ENCODE assay signal across 30 cellular contexts in genomic region chr9:37758747-37759146, GRCh38.
"Had no signal": no experiment of that assay in that cellular context is flagged by ENCODE, and none has a peak within 500 bp of the region (broad histone marks: within the 10 kb centered on the region; RNA-seq: fewer than 3 reads in every experiment).

No MANE protein-coding gene starts in this region.

- H3K27ac ChIP-seq: adrenal gland, body of pancreas, epithelial cell of prostate, gastrocnemius medialis, heart left ventricle had no signal

- H3K4me3 ChIP-seq: adrenal gland, body of pancreas, gastrocnemius medialis, heart left ventricle had no signal

- H3K27ac Mint-ChIP-seq: activated CD4-positive, alpha-beta T cell treated with anti-CD3 and anti-CD28 coated beads, Interleukin-2, amount 10 ng/mL, durations not matched to agents 7 days and 5 days; activated CD8-positive, alpha-beta T cell treated with anti-CD3 and anti-CD28 coated beads for 36 hours; activated naive CD4-positive, alpha-beta T cell treated with anti-CD3 and anti-CD28 coated beads for 36 hours; activated T-helper 2 cell treated with anti-CD3 and anti-CD28 coated beads, Interferon-gamma antibody, Interleukin-2, Interleukin-4, amounts not matched to agents 10 μg/mL and 5 μg/mL and 100 μg/mL, durations not matched to agents 14 hours and 24 hours and 36 hours had no signal

- H3K4me3 Mint-ChIP-seq: activated CD4-positive, alpha-beta T cell treated with anti-CD3 and anti-CD28 coated beads, Interleukin-2, amount 10 ng/mL, durations not matched to agents 7 days and 5 days; activated CD8-positive, alpha-beta T cell treated with anti-CD3 and anti-CD28 coated beads for 36 hours; activated naive CD4-positive, alpha-beta T cell treated with anti-CD3 and anti-CD28 coated beads for 36 hours; activated naive CD4-positive, alpha-beta T cell treated with anti-CD3 and anti-CD28 coated beads, Interleukin-2, amount 50 U/mL, for 24 hours; activated naive CD8-positive, alpha-beta T cell treated with anti-CD3 and anti-CD28 coated beads for 36 hours; activated naive CD8-positive, alpha-beta T cell treated with anti-CD3 and anti-CD28 coated beads, Interleukin-2, amount 50 U/mL, for 24 hours; activated T-cell treated with anti-CD3 and anti-CD28 coated beads, Interleukin-2, amount 50 U/mL, for 4 hours had no signal

- FAIRE-seq: colon, endometrium, endothelial cell of umbilical vein had no signal

- ATAC-seq: activated CD8-positive, alpha-beta T cell treated with anti-CD3 and anti-CD28 coated beads for 36 hours; activated naive CD8-positive, alpha-beta T cell treated with anti-CD3 and anti-CD28 coated beads, Interleukin-2, amount 50 U/mL, for 24 hours; activated T-cell treated with anti-CD3 and anti-CD28 coated beads, Interleukin-2, amount 50 U/mL, for 4 hours; body of pancreas; gastrocnemius medialis; heart left ventricle had no signal

- H3K27me3 Mint-ChIP-seq: activated CD4-positive, alpha-beta T cell treated with anti-CD3 and anti-CD28 coated beads, Interleukin-2, amount 10 ng/mL, durations not matched to agents 7 days and 5 days; activated CD8-positive, alpha-beta T cell treated with anti-CD3 and anti-CD28 coated beads for 36 hours; activated naive CD4-positive, alpha-beta T cell treated with anti-CD3 and anti-CD28 coated beads, Interleukin-2, amount 50 U/mL, for 24 hours; activated naive CD8-positive, alpha-beta T cell treated with anti-CD3 and anti-CD28 coated beads for 36 hours; activated naive CD8-positive, alpha-beta T cell treated with anti-CD3 and anti-CD28 coated beads, Interleukin-2, amount 50 U/mL, for 24 hours had no signal

- H3K36me3 ChIP-seq: gastrocnemius medialis had no signal

- H3K9me3 ChIP-seq: adrenal gland, body of pancreas, gastrocnemius medialis, heart left ventricle had no signal

- DNase-seq: activated CD4-positive, alpha-beta T cell treated with anti-CD3 and anti-CD28 coated beads for 1 hour; activated CD4-positive, alpha-beta T cell treated with anti-CD3 and anti-CD28 coated beads for 4 hours; activated CD4-positive, alpha-beta T cell treated with anti-CD3 and anti-CD28 coated beads, Interleukin-2, amount 10 ng/mL, durations not matched to agents 7 days and 5 days; activated CD4-positive, alpha-beta T cell treated with anti-CD3 and anti-CD28 coated beads, Interleukin-2, amount 50 U/mL, for 48 hours; activated CD8-positive, alpha-beta memory T cell treated with anti-CD3 and anti-CD28 coated beads for 24 hours; activated CD8-positive, alpha-beta T cell treated with anti-CD3 and anti-CD28 coated beads for 36 hours; activated effector memory CD4-positive, alpha-beta T cell treated with anti-CD3 and anti-CD28 coated beads, Interleukin-2, amount 50 U/mL, for 16 hours; activated naive CD4-positive, alpha-beta T cell treated with anti-CD3 and anti-CD28 coated beads for 36 hours; activated naive CD8-positive, alpha-beta T cell treated with anti-CD3 and anti-CD28 coated beads for 36 hours; activated naive CD8-positive, alpha-beta T cell treated with anti-CD3 and anti-CD28 coated beads, Interleukin-2, amount 50 U/mL, for 24 hours; activated T-cell treated with anti-CD3 and anti-CD28 coated beads, Interleukin-2, amount 50 U/mL, for 4 hours; adrenal gland; amygdala; aorta; body of pancreas; caudate nucleus; cortex of kidney; dermis blood vessel endothelial cell; effector CD8-positive, alpha-beta T cell; foreskin fibroblast; gastrocnemius medialis; glutamatergic neuron; heart left ventricle; T-helper 2 cell had no signal

- H3K9me3 Mint-ChIP-seq: activated CD4-positive, alpha-beta T cell treated with anti-CD3 and anti-CD28 coated beads, Interleukin-2, amount 10 ng/mL, durations not matched to agents 7 days and 5 days; activated CD8-positive, alpha-beta T cell treated with anti-CD3 and anti-CD28 coated beads for 36 hours; activated naive CD4-positive, alpha-beta T cell treated with anti-CD3 and anti-CD28 coated beads for 36 hours; activated naive CD4-positive, alpha-beta T cell treated with anti-CD3 and anti-CD28 coated beads, Interleukin-2, amount 50 U/mL, for 24 hours; activated naive CD8-positive, alpha-beta T cell treated with anti-CD3 and anti-CD28 coated beads for 36 hours; activated naive CD8-positive, alpha-beta T cell treated with anti-CD3 and anti-CD28 coated beads, Interleukin-2, amount 50 U/mL, for 24 hours; activated T-cell treated with anti-CD3 and anti-CD28 coated beads, Interleukin-2, amount 50 U/mL, for 4 hours; activated T-helper 2 cell treated with anti-CD3 and anti-CD28 coated beads, Interferon-gamma antibody, Interleukin-2, Interleukin-4, amounts not matched to agents 10 μg/mL and 5 μg/mL and 100 μg/mL, durations not matched to agents 14 hours and 24 hours and 36 hours had no signal

- H3K27me3 ChIP-seq: adrenal gland, body of pancreas, gastrocnemius medialis, heart left ventricle had no signal
